1 cellular context compared by ENCODE assay signal in genomic region chr19:3187662-3188511, GRCh38.
TF ChIP-seq lines count a peak whose summit lies in the region.

No MANE protein-coding gene starts in this region.

TF ChIP-seq in GM12878, 131 proteins besides CTCF, POLR2A, EP300 and RAD21:
- TF ChIP-seq ZZZ3 (IDR thresholded peaks at IDR 0.05; ENCODE audit: control insufficient read depth, insufficient read length, low read depth) (no peak), EGR1 (IDR thresholded peaks at IDR 0.05; ENCODE audit: borderline replicate concordance in 1 of 2, low read depth in 2 of 2, low read length in 2 of 2) (no peak), ZNF384 (IDR thresholded peaks at IDR 0.05; ENCODE audit: borderline replicate concordance, low read depth, low read length) (no peak), CHD2 (IDR thresholded peaks at IDR 0.05; ENCODE audit: borderline replicate concordance, low read depth, low read length) (no peak)
